In genomic region chr16:2883027-2883846, GRCh38 we compare ENCODE assay signal across 8 cellular contexts. TPM values are rescaled to one million over a fixed set of nuclear protein-coding genes. Genes with fewer than 3 reads are reported as not detected.
DNase-seq lines count a peak whose midpoint lies in the region; ATAC-seq lines count a peak whose summit lies in the region.

Gene FLYWCH2, plus strand, starts transcription at chr16:2883215. Its CDS starts 13,235 bp downstream, at chr16:2896450.

- H3K36me3 ChIP-seq in NT2/D1 (ENCODE audit: insufficient read depth, insufficient read length, low read length): no peaks in the 10 kb centered on the region
- H3K36me3 ChIP-seq in endocrine pancreas (ENCODE audit: control insufficient read depth, insufficient read depth, low read length): no peaks in the 10 kb centered on the region
- H3K36me3 ChIP-seq in mesendoderm (ENCODE audit: control insufficient read depth, insufficient read depth, low read length): no peaks in the 10 kb centered on the region

- no CpG with 5 or more reads among the region's 82 CpGs for WGBS in mesendoderm (ENCODE audit: extremely low coverage, insufficient coverage, low lambda C conversion rate)

- ATAC-seq in GM21381 (IDR thresholded peaks at IDR 0.05; ENCODE audit: unreplicated experiment): peak; percentile 67
- peak; percentile 84 for ATAC-seq in activated CD8-positive, alpha-beta memory T cell treated with anti-CD3 and anti-CD28 coated beads, Interleukin-2, amount 10 ng/mL, durations not matched to agents 7 days and 5 days

- peaks cover 1% of the 10 kb centered on the region for H3K36me3 Mint-ChIP-seq in activated CD8-positive, alpha-beta memory T cell treated with anti-CD3 and anti-CD28 coated beads, Interleukin-2, amount 10 ng/mL, durations not matched to agents 7 days and 5 days

- no peak within 1 kb of the TSS for H2BK120ac ChIP-seq in mesendoderm (ENCODE audit: low read depth, low read length)

- H3K27me3 ChIP-seq in NT2/D1 (ENCODE audit: insufficient read depth, insufficient read length) (peaks cover 13% of the 10 kb centered on the region), endocrine pancreas (ENCODE audit: control insufficient read depth, insufficient read depth, low read length) (no peaks in the 10 kb centered on the region), mesendoderm (ENCODE audit: insufficient read depth, low read length, poor library complexity) (no peaks in the 10 kb centered on the region)

- peak within 1 kb of the TSS; percentile 6 for H3K27ac ChIP-seq in mesendoderm (ENCODE audit: low read depth, low read length)

- H3K9me3 ChIP-seq in NT2/D1 (ENCODE audit: insufficient read depth, low read length) (peaks cover 11% of the 10 kb centered on the region), endocrine pancreas (ENCODE audit: control insufficient read depth, low read length) (no peaks in the 10 kb centered on the region)

- H3K9ac ChIP-seq in NT2/D1 (ENCODE audit: insufficient read length, low read depth) (peak within 1 kb of the TSS; percentile 90), endocrine pancreas (ENCODE audit: control insufficient read depth, insufficient read depth, low read length) (peak within 1 kb of the TSS; percentile 67), mesendoderm (ENCODE audit: low read length) (peak within 1 kb of the TSS; percentile 90)

- H4K8ac ChIP-seq in mesendoderm (ENCODE audit: low read depth, low read length): no peak within 1 kb of the TSS

- no peak within 1 kb of the TSS for H2BK5ac ChIP-seq in mesendoderm (ENCODE audit: low read length)

- H3K79me1 ChIP-seq in mesendoderm (ENCODE audit: low read length): no peaks in the 10 kb centered on the region

- no peaks in the 10 kb centered on the region for H3K79me2 ChIP-seq in mesendoderm (ENCODE audit: control insufficient read depth, insufficient read depth, low read length)

- H3K18ac ChIP-seq in mesendoderm (ENCODE audit: low read length): no peak within 1 kb of the TSS

- H3K4me3 ChIP-seq in NT2/D1 (ENCODE audit: insufficient read length, low read depth): peak within 1 kb of the TSS; percentile 90
- peak within 1 kb of the TSS; percentile 45 for H3K4me3 ChIP-seq in endocrine pancreas (ENCODE audit: control insufficient read depth, insufficient read depth, low read length)
- peak within 1 kb of the TSS; percentile 67 for H3K4me3 ChIP-seq in mesendoderm (ENCODE audit: low read length)

- peak within 1 kb of the TSS; percentile 79 for H3K4me2 ChIP-seq in mesendoderm (ENCODE audit: low read length)

- peak within 1 kb of the TSS; percentile 94 for H3K27ac Mint-ChIP-seq in activated CD8-positive, alpha-beta memory T cell treated with anti-CD3 and anti-CD28 coated beads, Interleukin-2, amount 10 ng/mL, durations not matched to agents 7 days and 5 days

- H4K5ac ChIP-seq in mesendoderm (ENCODE audit: low read length): no peak within 1 kb of the TSS

- H3K4me1 ChIP-seq in NT2/D1 (ENCODE audit: insufficient read depth, insufficient read length) (peaks cover 5% of the 10 kb centered on the region), endocrine pancreas (ENCODE audit: control insufficient read depth, insufficient read depth, low read length) (no peaks in the 10 kb centered on the region), mesendoderm (ENCODE audit: control insufficient read depth, low read depth, low read length) (no peaks in the 10 kb centered on the region)

- peak within 1 kb of the TSS; percentile 87 for H3K4me3 Mint-ChIP-seq in activated CD8-positive, alpha-beta memory T cell treated with anti-CD3 and anti-CD28 coated beads, Interleukin-2, amount 10 ng/mL, durations not matched to agents 7 days and 5 days

- H3K23ac ChIP-seq in mesendoderm (ENCODE audit: low read length): no peak within 1 kb of the TSS

- no peaks in the 10 kb centered on the region for H3K27me3 Mint-ChIP-seq in activated CD8-positive, alpha-beta memory T cell treated with anti-CD3 and anti-CD28 coated beads, Interleukin-2, amount 10 ng/mL, durations not matched to agents 7 days and 5 days

- DNase-seq in COR-L47 (lab: John Stamatoyannopoulos, UW) (peak; percentile 93), HUDEP-2 (lab: John Stamatoyannopoulos, UW; ENCODE audit: unreplicated experiment in 76 of 76) (peak in 75 of 76 experiments; percentile 74 to 99 (median 96)), NT2/D1 (ENCODE audit: low read depth, low spot score) (peak; percentile 96), mesendoderm (peak; percentile 98)
- peak; percentile 99 for DNase-seq in activated CD8-positive, alpha-beta memory T cell treated with anti-CD3 and anti-CD28 coated beads, Interleukin-2, amount 10 ng/mL, durations not matched to agents 7 days and 5 days
- DNase-seq in stimulated activated CD8-positive, alpha-beta memory T cell treated with anti-CD3 and anti-CD28 coated beads, Interleukin-15, amount 100 ng/mL, for 1 hour (ENCODE audit: low read depth): peak; percentile 100

- peaks cover 4% of the 10 kb centered on the region for H3K9me3 Mint-ChIP-seq in activated CD8-positive, alpha-beta memory T cell treated with anti-CD3 and anti-CD28 coated beads, Interleukin-2, amount 10 ng/mL, durations not matched to agents 7 days and 5 days (ENCODE audit: low read depth)

- CTCF ChIA-PET in activated CD8-positive, alpha-beta memory T cell treated with anti-CD3 and anti-CD28 coated beads, Interleukin-2, amount 10 ng/mL, durations not matched to agents 7 days and 5 days (lab: Charles Lee): interaction anchor here (0.7 to 3.1 kb wide), 17 partner anchors 8 to 346 kb away, joined by 3 to 31 read pairs (median 5); partner anchors contain the start of genes FLYWCH1 and PDPK1

- no peak within 1 kb of the TSS for H2BK15ac ChIP-seq in mesendoderm (replicated peaks; ENCODE audit: low read depth)

- H2AK5ac ChIP-seq in mesendoderm (ENCODE audit: low read length): no peak within 1 kb of the TSS

- no peak within 1 kb of the TSS for H3K4ac ChIP-seq in mesendoderm (ENCODE audit: low read depth, low read length)

- peaks cover 17% of the 10 kb centered on the region for H3K4me1 Mint-ChIP-seq in activated CD8-positive, alpha-beta memory T cell treated with anti-CD3 and anti-CD28 coated beads, Interleukin-2, amount 10 ng/mL, durations not matched to agents 7 days and 5 days

- H3K56ac ChIP-seq in mesendoderm (ENCODE audit: low read length): peak within 1 kb of the TSS; percentile 95

RNA-seq across cellular contexts. Expression of gene FLYWCH2, which starts in this region (rescaled TPM):
- 10 to 100 TPM; 19.6 to 19.7 TPM for total RNA-seq in activated CD8-positive, alpha-beta memory T cell treated with anti-CD3 and anti-CD28 coated beads, Interleukin-2, amount 10 ng/mL, durations not matched to agents 7 days and 5 days
- 10.1 TPM for polyA plus RNA-seq in mesendoderm (2013, experiment 1 of 2)
- 11.1 TPM for polyA plus RNA-seq in mesendoderm (2013, experiment 2 of 2)

Comparison
In these comparisons a context has a peak if more than half of its experiments do, and no peak if none do; other contexts are left out.
1. Peak in every context shown above with its lines: DNase-seq, ATAC-seq, H3K4me3 ChIP-seq and H3K27ac ChIP-seq.